ENCODE assay signal across 21 cellular contexts in the genomic region with DNA sequence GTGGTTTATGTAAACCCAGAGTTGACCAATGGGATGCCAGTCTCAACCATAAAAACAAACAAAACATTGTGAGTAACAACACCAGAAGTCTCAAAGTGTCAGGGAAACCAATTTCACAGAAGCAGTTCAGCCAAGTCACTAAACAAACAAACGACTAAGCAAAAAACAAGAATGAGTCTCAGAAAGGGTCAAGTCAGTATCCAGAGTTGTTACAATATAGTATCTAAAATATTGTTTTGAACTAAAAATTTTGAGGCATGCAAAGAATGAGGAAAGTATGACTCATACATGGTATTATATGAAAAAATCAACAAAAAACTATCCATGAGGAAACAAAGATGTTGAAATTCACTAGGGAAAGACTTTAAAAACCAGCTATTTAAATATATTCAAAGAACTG.
DNase-seq lines count a peak whose midpoint lies in the region; ATAC-seq, FAIRE-seq and TF ChIP-seq lines count a peak whose summit lies in the region.
"Had no signal": no experiment of that assay in that cellular context is flagged by ENCODE, and none has a peak within 500 bp of the region (broad histone marks: within the 10 kb centered on the region; RNA-seq: fewer than 3 reads in every experiment).

No MANE protein-coding gene starts in this region.

- H3K27me3 ChIP-seq in ACC112 (ENCODE audit: insufficient read depth, low read length): no peaks in the 10 kb centered on the region
- H3K27me3 ChIP-seq in pancreas: peaks cover 0 to 6% (median 2%) of the 10 kb centered on the region in 4 donors
- H3K27me3 ChIP-seq: colonic mucosa, right atrium auricular region had no signal

- H2AFZ ChIP-seq in ACC112 (ENCODE audit: low read length, unreplicated experiment): no peak overlapping the region

- no peaks in the 10 kb centered on the region for H3K36me3 ChIP-seq in ACC112 (ENCODE audit: insufficient read depth, low read length)
- H3K36me3 ChIP-seq in pancreas: no peaks in the 10 kb centered on the region
- H3K36me3 ChIP-seq: colonic mucosa, right atrium auricular region had no signal

- no peaks in the 10 kb centered on the region for H3K9me3 ChIP-seq in pancreas
- H3K9me3 ChIP-seq: colonic mucosa had no signal

- H3K4me3 ChIP-seq in ACC112 (ENCODE audit: low read depth, low read length) (no peak overlapping the region), cardiac fibroblast (replicated peaks in 1 of 2; ENCODE audit: low read depth in 2 of 2, low read length in 2 of 2) (no peak overlapping the region), foreskin fibroblast (ENCODE audit: low read depth in 1 of 2, low read length in 2 of 2) (no peak overlapping the region), pancreas (no peak overlapping the region)
- H3K4me3 ChIP-seq: colonic mucosa, right atrium auricular region had no signal

- 31 to 45% methylated on average over 1 of the region's 1 CpG for WGBS in pancreas, 2 donors

- peak overlapping the region; percentile 99 for H3K27ac ChIP-seq in ACC112 (ENCODE audit: low read depth, low read length)
- H3K27ac ChIP-seq in pancreas: no peak overlapping the region
- H3K27ac ChIP-seq: colonic mucosa, right atrium auricular region had no signal

- ATAC-seq in HG02884 (IDR thresholded peaks at IDR 0.05; ENCODE audit: unreplicated experiment) (no peak), pancreas (no peak)
- ATAC-seq: Panc1 had no signal

- H3K4me1 ChIP-seq in ACC112 (ENCODE audit: control insufficient read depth, insufficient read depth, low read length, unreplicated experiment): peaks cover 49% of the 10 kb centered on the region
- H3K4me1 ChIP-seq in pancreas: no peaks in the 10 kb centered on the region
- H3K4me1 ChIP-seq: colonic mucosa, right atrium auricular region had no signal

- no peak for FAIRE-seq in pancreas (lab: Jason Lieb, UNC)
- FAIRE-seq: islet of Langerhans had no signal

- intact Hi-C loops in pancreas (cut with DNase I): no loop called here

- H3K79me2 ChIP-seq in ACC112 (ENCODE audit: control insufficient read depth, insufficient read depth, low read length, unreplicated experiment): peaks cover 3% of the 10 kb centered on the region

- TF ChIP-seq CTCF in cardiac fibroblast (IDR thresholded peaks at IDR 0.05; ENCODE audit: low read depth, low read length) (no peak), foreskin fibroblast (IDR thresholded peaks at IDR 0.05; ENCODE audit: low read depth, low read length) (no peak), pancreas (IDR thresholded peaks at IDR 0.05) (no peak)

- DNase-seq in HT1080 (ENCODE audit: low read depth) (peak; percentile 40), cardiac fibroblast (ENCODE audit: low read depth in 2 of 2) (peak; percentile 53 to 91), foreskin fibroblast (peak; percentile 67 to 74), NCI-H1694 treated with DMSO at 0.1 percent for 48 hours (lab: John Stamatoyannopoulos, UW) (no peak), pancreas (no peak)
- DNase-seq in stimulated activated CD4-positive, alpha-beta T cell treated with anti-CD3 and anti-CD28 coated beads, Interleukin-2, amount 100 ng/mL, for 24 hours: no peak
- DNase-seq: activated CD4-positive, alpha-beta T cell treated with anti-CD3 and anti-CD28 coated beads for 48 hours; activated CD8-positive, alpha-beta memory T cell treated with anti-CD3 and anti-CD28 coated beads, Interleukin-2, amount 50 U/mL, for 48 hours; activated gamma-delta T cell; amygdala; colonic mucosa; mesendoderm; NCI-H2107; NCI-H774; nephron progenitor cell; SK-N-SH had no signal

Comparison
In these comparisons a context has a peak if more than half of its experiments do, and no peak if none do; other contexts are left out.
1. DNase-seq: peak in HT1080 (single experiment), cardiac fibroblast (2 of 2) and foreskin fibroblast (2 of 2); none in stimulated activated CD4-positive, alpha-beta T cell treated with anti-CD3 and anti-CD28 coated beads, Interleukin-2, amount 100 ng/mL, for 24 hours (0 of 2), NCI-H1694 treated with DMSO at 0.1 percent for 48 hours (single experiment) and pancreas (0 of 6).